Comparison of ENCODE assay signal across 14 cellular contexts in genomic region chr7:139701908-139702307, GRCh38.
DNase-seq lines count a peak whose midpoint lies in the region; ATAC-seq and TF ChIP-seq lines count a peak whose summit lies in the region.
"Had no signal": no experiment of that assay in that cellular context is flagged by ENCODE, and none has a peak within 500 bp of the region (broad histone marks: within the 10 kb centered on the region; RNA-seq: fewer than 3 reads in every experiment).

No MANE protein-coding gene starts in this region.

- intact Hi-C loops in right lobe of liver (cut with DNase I), result no loop called here

- TF ChIP-seq POLR2A in right lobe of liver (IDR thresholded peaks at IDR 0.05), result no peak

- no peak overlapping the region for H3K4me3 ChIP-seq in right lobe of liver

- no peak for DNase-seq in right lobe of liver
- no peak for DNase-seq in stimulated activated effector memory CD8-positive, alpha-beta T cell treated with anti-CD3 and anti-CD28 coated beads, Interleukin-12 subunit alpha, Interleukin-12 subunit beta, amount 100 ng/mL, for 72 hours (ENCODE audit: low spot score in 2 of 2)
- DNase-seq in stimulated activated CD4-positive, alpha-beta T cell treated with anti-CD3 and anti-CD28 coated beads, Interleukin-2, amount 100 ng/mL, for 24 hours, result no peak
- no peak for DNase-seq in GM19238 (ENCODE audit: insufficient read length, low spot score)
- no peak for DNase-seq in NCI-H2029 treated with DMSO at 0.1 percent for 48 hours (lab: John Stamatoyannopoulos, UW)
- DNase-seq in HEK293T (ENCODE audit: extremely low spot score), result no peak
- DNase-seq: activated naive CD4-positive, alpha-beta T cell treated with Interleukin-2 at 50 U/mL for 16 hours; central memory CD4-positive, alpha-beta T cell; naive B cell; NCI-H1417 treated with DMSO at 0.1 percent for 48 hours; NCI-H2227 treated with DMSO at 0.1 percent for 48 hours had no signal

- peaks cover 43 to 66% (median 46%) of the 10 kb centered on the region in 3 donors for H3K4me1 Mint-ChIP-seq in IgD-negative memory B cell
- peaks cover 74% of the 10 kb centered on the region for H3K4me1 Mint-ChIP-seq in stimulated activated effector memory CD8-positive, alpha-beta T cell treated with anti-CD3 and anti-CD28 coated beads, Interleukin-12 subunit alpha, Interleukin-12 subunit beta, amount 100 ng/mL, for 72 hours

- H3K27ac ChIP-seq in cingulate gyrus (ENCODE audit: low read depth, low read length) (peak overlapping the region; percentile 82), right lobe of liver (peak overlapping the region; percentile 46 to 76 (median 64))

- peaks cover 0 to 8% (median 3%) of the 10 kb centered on the region in 4 donors for H3K36me3 ChIP-seq in right lobe of liver

- CTCF ChIA-PET in HEK293T (lab: Yijun Ruan, JAX), result interaction anchor here (0.5 kb wide), 1 partner anchor 1603 kb away, joined by 5 read pairs; no protein-coding TSS in a partner anchor

- POLR2A ChIA-PET in HEK293T (lab: Yijun Ruan, JAX), result no interaction called here

- H3K4me3 Mint-ChIP-seq in IgD-negative memory B cell, result no peak overlapping the region
- no peak overlapping the region for H3K4me3 Mint-ChIP-seq in stimulated activated effector memory CD8-positive, alpha-beta T cell treated with anti-CD3 and anti-CD28 coated beads, Interleukin-12 subunit alpha, Interleukin-12 subunit beta, amount 100 ng/mL, for 72 hours
- H3K4me3 Mint-ChIP-seq: naive B cell; stimulated activated naive CD8-positive, alpha-beta T cell treated with anti-CD3 and anti-CD28 coated beads, Interleukin-15, Interleukin-2, amounts not matched to agents 100 ng/mL and 50 ng/mL, for 24 hours had no signal

- peaks cover 2 to 33% (median 16%) of the 10 kb centered on the region in 4 donors for H3K4me1 ChIP-seq in right lobe of liver

- WGBS in right lobe of liver (ENCODE audit: insufficient coverage, low coverage, low lambda C conversion rate, missing lambda C conversion rate), result 62% methylated on average over 3 of the region's 12 CpGs

- peak overlapping the region in 2 of 3 donors; percentile 81 to 99 for H3K27ac Mint-ChIP-seq in IgD-negative memory B cell
- H3K27ac Mint-ChIP-seq in stimulated activated effector memory CD8-positive, alpha-beta T cell treated with anti-CD3 and anti-CD28 coated beads, Interleukin-12 subunit alpha, Interleukin-12 subunit beta, amount 100 ng/mL, for 72 hours, result peak overlapping the region; percentile 79
- H3K27ac Mint-ChIP-seq: stimulated activated naive CD8-positive, alpha-beta T cell treated with anti-CD3 and anti-CD28 coated beads, Interleukin-15, Interleukin-2, amounts not matched to agents 100 ng/mL and 50 ng/mL, for 24 hours had no signal

- H3K9me3 ChIP-seq in right lobe of liver, result no peaks in the 10 kb centered on the region

- TF ChIP-seq CTCF in right lobe of liver (IDR thresholded peaks at IDR 0.05), result no peak

- no peaks in the 10 kb centered on the region for H3K9me3 Mint-ChIP-seq in IgD-negative memory B cell
- no peaks in the 10 kb centered on the region for H3K9me3 Mint-ChIP-seq in stimulated activated effector memory CD8-positive, alpha-beta T cell treated with anti-CD3 and anti-CD28 coated beads, Interleukin-12 subunit alpha, Interleukin-12 subunit beta, amount 100 ng/mL, for 72 hours
- H3K9me3 Mint-ChIP-seq: naive B cell; stimulated activated naive CD8-positive, alpha-beta T cell treated with anti-CD3 and anti-CD28 coated beads, Interleukin-15, Interleukin-2, amounts not matched to agents 100 ng/mL and 50 ng/mL, for 24 hours had no signal

- no peaks in the 10 kb centered on the region for H3K27me3 ChIP-seq in right lobe of liver

- ATAC-seq in right lobe of liver, result peak; percentile 7 to 43 (median 17)
- no peak for ATAC-seq in stimulated activated effector memory CD8-positive, alpha-beta T cell treated with anti-CD3 and anti-CD28 coated beads, Interleukin-12 subunit alpha, Interleukin-12 subunit beta, amount 100 ng/mL, for 72 hours

- peaks cover 13% of the 10 kb centered on the region for H3K36me3 Mint-ChIP-seq in IgD-negative memory B cell
- H3K36me3 Mint-ChIP-seq in stimulated activated effector memory CD8-positive, alpha-beta T cell treated with anti-CD3 and anti-CD28 coated beads, Interleukin-12 subunit alpha, Interleukin-12 subunit beta, amount 100 ng/mL, for 72 hours, result peaks cover 32% of the 10 kb centered on the region
- H3K36me3 Mint-ChIP-seq: naive B cell had no signal

- H3K27me3 Mint-ChIP-seq in IgD-negative memory B cell, result no peaks in the 10 kb centered on the region
- H3K27me3 Mint-ChIP-seq: naive B cell; stimulated activated naive CD8-positive, alpha-beta T cell treated with anti-CD3 and anti-CD28 coated beads, Interleukin-15, Interleukin-2, amounts not matched to agents 100 ng/mL and 50 ng/mL, for 24 hours had no signal

TF ChIP-seq in HEK293T, 16 proteins besides CTCF, POLR2A, EP300 and RAD21:
- TF ChIP-seq NFRKB (IDR thresholded peaks at IDR 0.05) (no peak), L3MBTL2 (conservative IDR thresholded peaks at IDR 0.05) (no peak), ELF4 (IDR thresholded peaks at IDR 0.05) (no peak), FOXM1 (IDR thresholded peaks at IDR 0.05; ENCODE audit: borderline replicate concordance) (no peak), LEF1 (IDR thresholded peaks at IDR 0.05; ENCODE audit: borderline replicate concordance) (no peak), HDGF (IDR thresholded peaks at IDR 0.05; ENCODE audit: borderline replicate concordance) (no peak), ARNT (IDR thresholded peaks at IDR 0.05) (no peak), TARDBP (IDR thresholded peaks at IDR 0.05) (no peak), FOXK2 (IDR thresholded peaks at IDR 0.05) (no peak), CTBP1 (IDR thresholded peaks at IDR 0.05; ENCODE audit: borderline replicate concordance) (no peak), FOXA1 (IDR thresholded peaks at IDR 0.05) (no peak), SP1 (IDR thresholded peaks at IDR 0.05) (no peak), BHLHE40 (IDR thresholded peaks at IDR 0.05; ENCODE audit: borderline replicate concordance) (no peak), ZNF384 (IDR thresholded peaks at IDR 0.05) (no peak), SUZ12 (IDR thresholded peaks at IDR 0.05) (no peak)
- TF ChIP-seq, protein P1, sequence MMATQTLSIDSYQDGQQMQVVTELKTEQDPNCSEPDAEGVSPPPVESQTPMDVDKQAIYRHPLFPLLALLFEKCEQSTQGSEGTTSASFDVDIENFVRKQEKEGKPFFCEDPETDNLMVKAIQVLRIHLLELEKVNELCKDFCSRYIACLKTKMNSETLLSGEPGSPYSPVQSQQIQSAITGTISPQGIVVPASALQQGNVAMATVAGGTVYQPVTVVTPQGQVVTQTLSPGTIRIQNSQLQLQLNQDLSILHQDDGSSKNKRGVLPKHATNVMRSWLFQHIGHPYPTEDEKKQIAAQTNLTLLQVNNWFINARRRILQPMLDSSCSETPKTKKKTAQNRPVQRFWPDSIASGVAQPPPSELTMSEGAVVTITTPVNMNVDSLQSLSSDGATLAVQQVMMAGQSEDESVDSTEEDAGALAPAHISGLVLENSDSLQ (IDR thresholded peaks at IDR 0.05), result no peak
